ENCODE assay signal across 8 cellular contexts in the genomic region with DNA sequence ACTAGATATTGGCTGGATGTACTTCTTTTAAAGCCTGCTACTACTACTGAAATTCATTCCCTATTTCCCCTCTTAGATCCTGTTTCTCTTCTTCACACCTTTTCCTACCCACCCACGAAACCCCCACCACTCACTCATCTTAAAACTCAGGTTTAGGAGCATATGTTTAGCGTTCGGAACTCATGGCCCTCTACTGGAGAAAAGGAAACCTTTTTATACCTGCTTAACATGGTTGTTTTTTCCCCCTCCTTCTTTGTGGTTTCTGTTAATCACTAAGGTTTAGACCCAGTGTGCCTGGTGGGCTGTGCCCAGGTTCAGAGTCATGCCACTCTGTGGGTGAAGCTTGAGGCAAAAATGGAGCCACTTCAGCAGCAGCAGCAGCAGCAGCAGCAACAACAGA. TPM values are rescaled to one million over a fixed set of nuclear protein-coding genes. Genes with fewer than 3 reads are reported as not detected.
DNase-seq lines count a peak whose midpoint lies in the region; ATAC-seq and TF ChIP-seq lines count a peak whose summit lies in the region.

No MANE protein-coding gene starts in this region.

- no peaks in the 10 kb centered on the region for H3K27me3 Mint-ChIP-seq in activated naive CD4-positive, alpha-beta T cell treated with anti-CD3 and anti-CD28 coated beads, Interleukin-2, amount 50 U/mL, for 24 hours
- H3K27me3 Mint-ChIP-seq in nephron (ENCODE audit: low read depth): peaks cover 16% of the 10 kb centered on the region

- 75 to 77% methylated on average over 3 of the region's 3 CpGs for WGBS in GM23248 (ENCODE audit: low coverage in 1 of 2, low lambda C conversion rate in 2 of 2, missing lambda C conversion rate in 2 of 2), 2 experiments

- no peaks in the 10 kb centered on the region for H3K9me2 ChIP-seq in GM23248 (ENCODE audit: insufficient read depth)

- ATAC-seq in GM19463 (IDR thresholded peaks at IDR 0.05; ENCODE audit: unreplicated experiment): no peak

- peak overlapping the region; percentile 63 for H3K4me3 Mint-ChIP-seq in activated naive CD4-positive, alpha-beta T cell treated with anti-CD3 and anti-CD28 coated beads, Interleukin-2, amount 50 U/mL, for 24 hours
- peak overlapping the region; percentile 68 to 91 (median 91) for H3K4me3 Mint-ChIP-seq in nephron

- peaks cover 19% of the 10 kb centered on the region for H4K20me1 ChIP-seq in GM23248 (ENCODE audit: insufficient read depth)

- H3K9me3 ChIP-seq in GM23248 (ENCODE audit: low read depth): no peaks in the 10 kb centered on the region

- no peak overlapping the region for H2AFZ ChIP-seq in GM23248

- in situ Hi-C loops in GM23248 (cut with MboI): no loop called here

- H3K27me3 ChIP-seq in GM23248 (replicated peaks; ENCODE audit: insufficient read depth): no peaks in the 10 kb centered on the region

- peaks cover 22% of the 10 kb centered on the region for H3K79me2 ChIP-seq in GM23248 (ENCODE audit: insufficient read depth)

- no peak overlapping the region for H3K27ac ChIP-seq in GM23248

- peak overlapping the region; percentile 80 for H3K4me3 ChIP-seq in GM08714 (ENCODE audit: low read length)
- H3K4me3 ChIP-seq in GM23248: no peak overlapping the region

- H3K36me3 Mint-ChIP-seq in activated naive CD4-positive, alpha-beta T cell treated with anti-CD3 and anti-CD28 coated beads, Interleukin-2, amount 50 U/mL, for 24 hours: peaks cover 7% of the 10 kb centered on the region
- peaks cover 23% of the 10 kb centered on the region for H3K36me3 Mint-ChIP-seq in nephron (ENCODE audit: low read depth)

- H3K27ac Mint-ChIP-seq in activated naive CD4-positive, alpha-beta T cell treated with anti-CD3 and anti-CD28 coated beads, Interleukin-2, amount 50 U/mL, for 24 hours: peak overlapping the region; percentile 52
- H3K27ac Mint-ChIP-seq in nephron: peak overlapping the region in 1 of 3 experiments; percentile 70

- peak; percentile 34 for DNase-seq in NCI-H82 treated with DMSO at 0.1 percent for 48 hours (lab: John Stamatoyannopoulos, UW; ENCODE audit: unreplicated experiment)
- no peak for DNase-seq in mesenteric fat pad (ENCODE audit: low spot score)
- no peak for DNase-seq in UCSD-AML1 (lab: John Stamatoyannopoulos, UW; ENCODE audit: unreplicated experiment)
- no peak for DNase-seq in GM23248

- peaks cover 80% of the 10 kb centered on the region for H3K4me1 Mint-ChIP-seq in activated naive CD4-positive, alpha-beta T cell treated with anti-CD3 and anti-CD28 coated beads, Interleukin-2, amount 50 U/mL, for 24 hours
- peaks cover 68% of the 10 kb centered on the region for H3K4me1 Mint-ChIP-seq in nephron

- peak in 2 of 3 experiments; percentile 24 to 25 for TF ChIP-seq CTCF in nephron (IDR thresholded peaks at IDR 0.05; ENCODE audit: unreplicated experiment in 3 of 3)

- H3K9ac ChIP-seq in GM23248: no peak overlapping the region

- no peaks in the 10 kb centered on the region for H3K36me3 ChIP-seq in GM23248 (ENCODE audit: low read depth)

- H3K4me1 ChIP-seq in GM23248 (ENCODE audit: insufficient read depth): peaks cover 25% of the 10 kb centered on the region

- H3K9me3 Mint-ChIP-seq in activated naive CD4-positive, alpha-beta T cell treated with anti-CD3 and anti-CD28 coated beads, Interleukin-2, amount 50 U/mL, for 24 hours: no peaks in the 10 kb centered on the region
- no peaks in the 10 kb centered on the region for H3K9me3 Mint-ChIP-seq in nephron

- H3F3A ChIP-seq in GM23248 (ENCODE audit: insufficient read depth): peaks cover 44% of the 10 kb centered on the region

- H3K4me2 ChIP-seq in GM23248 (ENCODE audit: unreplicated experiment): no peak overlapping the region

RNA-seq across cellular contexts. Expression of a gene that starts 2.6 kb away (rescaled TPM):
- 5.8 TPM for total RNA-seq in mesenteric fat pad
- 2.3 and 4.9 TPM in 2 replicates for total RNA-seq in GM23248 (2014; rRNA removed; shearing (Covaris generic))
- 2.1 and 2.4 TPM in 2 replicates for polyA plus RNA-seq in GM23248 (2016; fragmentation: Nextera tagmentation; extraction: Ambion mirVana)
